In genomic region chr2:218404351-218405145, GRCh38 we compare ENCODE assay signal across 11 cellular contexts. TPM values are rescaled to one million over a fixed set of nuclear protein-coding genes. Genes with fewer than 3 reads are reported as not detected.
DNase-seq lines count a peak whose midpoint lies in the region; ATAC-seq, FAIRE-seq and TF ChIP-seq lines count a peak whose summit lies in the region.
"Had no signal": no experiment of that assay in that cellular context is flagged by ENCODE, and none has a peak within 500 bp of the region (broad histone marks: within the 10 kb centered on the region; RNA-seq: fewer than 3 reads in every experiment).

No MANE protein-coding gene starts in this region.

- H3K79me1 ChIP-seq in H1 (ENCODE audit: low read depth, low read length), result no peaks in the 10 kb centered on the region

- H3K27ac ChIP-seq in A673 (ENCODE audit: low read depth, low read length, poor library complexity, severe bottlenecking) (peak overlapping the region; percentile 79), Karpas-422 (ENCODE audit: low read length) (peak overlapping the region; percentile 30), H1 (ENCODE audit: low read depth, low read length) (no peak overlapping the region)

- H4K20me1 ChIP-seq in Karpas-422 (ENCODE audit: insufficient read depth, low read depth, low read length) (no peaks in the 10 kb centered on the region), H1 (replicated peaks in 1 of 2; ENCODE audit: control insufficient read depth in 1 of 2, insufficient read depth in 2 of 2, low read length in 2 of 2) (peaks cover 0 to 2% of the 10 kb centered on the region in 2 experiments)

- no peak overlapping the region for H3K18ac ChIP-seq in H1 (ENCODE audit: extremely low read depth, low read length)

- no peak overlapping the region for H2BK20ac ChIP-seq in H1 (ENCODE audit: low read length)

- H3K9me3 ChIP-seq in A673 (ENCODE audit: low read depth, low read length, poor library complexity, severe bottlenecking) (no peaks in the 10 kb centered on the region), Karpas-422 (ENCODE audit: low read length) (no peaks in the 10 kb centered on the region), H1 (ENCODE audit: insufficient read depth in 2 of 2, low read depth in 1 of 2, low read length in 1 of 2) (no peaks in the 10 kb centered on the region)

- H3K4ac ChIP-seq in H1 (replicated peaks; ENCODE audit: insufficient read length, low read depth, low read length), result peak overlapping the region; percentile 49

- H2BK5ac ChIP-seq in H1 (ENCODE audit: low read depth, low read length), result peak overlapping the region; percentile 93; the same call in 1 of the 2 replicates

- H3K4me3 ChIP-seq in A673 (ENCODE audit: low read depth, low read length, poor library complexity, severe bottlenecking), result no peak overlapping the region
- H3K4me3 ChIP-seq in Karpas-422 (ENCODE audit: low read length), result peak overlapping the region; percentile 67; the same call in 1 of the 2 replicates
- H3K4me3 ChIP-seq in H1 (ENCODE audit: extremely low read depth in 1 of 4, insufficient read depth in 2 of 4, low read depth in 3 of 4, low read length in 4 of 4), result no peak overlapping the region

- H4K91ac ChIP-seq in H1 (replicated peaks; ENCODE audit: insufficient read length, low read length), result no peak overlapping the region

- no peaks in the 10 kb centered on the region for H3K36me3 Mint-ChIP-seq in neural crest cell (ENCODE audit: low read depth)

- no peak overlapping the region for H2BK15ac ChIP-seq in H1 (ENCODE audit: low read length)

- no peak overlapping the region; the same call in 1 of the 2 replicates for H4K8ac ChIP-seq in H1 (ENCODE audit: extremely low read depth, insufficient read depth, low read length)

- H3K9me2 ChIP-seq in Karpas-422 (replicated peaks; ENCODE audit: insufficient read depth, low read length), result no peaks in the 10 kb centered on the region

- no peak for TF ChIP-seq POLR2A in H1 (IDR thresholded peaks at IDR 0.05; ENCODE audit: control extremely low read depth in 1 of 2, low read depth in 2 of 2, low read length in 2 of 2)
- TF ChIP-seq POLR2A in GM12891 (IDR thresholded peaks at IDR 0.05; ENCODE audit: low read depth, low read length), result no peak

- H3K79me2 ChIP-seq in Karpas-422 (ENCODE audit: low read length), result peaks cover 25% of the 10 kb centered on the region
- no peaks in the 10 kb centered on the region for H3K79me2 ChIP-seq in H1 (ENCODE audit: control insufficient read depth in 1 of 2, insufficient read depth in 2 of 2, low read length in 2 of 2)

- no peak overlapping the region for H4K5ac ChIP-seq in H1 (ENCODE audit: insufficient read length, low read depth, low read length)

- H3K4me1 ChIP-seq in A673 (ENCODE audit: insufficient read depth, low read length, poor library complexity, severe bottlenecking), result peaks cover 27% of the 10 kb centered on the region
- H3K4me1 ChIP-seq in Karpas-422 (ENCODE audit: low read length), result peaks cover 42% of the 10 kb centered on the region
- peaks cover 12 to 31% (median 24%) of the 10 kb centered on the region in 4 experiments for H3K4me1 ChIP-seq in H1 (replicated peaks in 1 of 4; ENCODE audit: control insufficient read depth in 3 of 4, insufficient read depth in 4 of 4, low read length in 3 of 4)

- no peak overlapping the region for H3K14ac ChIP-seq in H1 (ENCODE audit: insufficient read length)

- TF ChIP-seq CTCF in A673 (conservative IDR thresholded peaks at IDR 0.05; ENCODE audit: low read depth, low read length) (no peak), H1 (IDR thresholded peaks at IDR 0.05; ENCODE audit: control extremely low read depth in 1 of 3, insufficient read depth in 1 of 3, low read depth in 1 of 3, low read length in 3 of 3) (no peak), neural crest cell (conservative IDR thresholded peaks at IDR 0.05) (no peak)

- H3K4me3 Mint-ChIP-seq in neural crest cell, result peak overlapping the region; percentile 83

- peak overlapping the region; percentile 97; the same call in 1 of the 2 replicates for H2AK5ac ChIP-seq in H1 (ENCODE audit: low read depth, low read length)

- H3K27me3 ChIP-seq in A673 (replicated peaks; ENCODE audit: insufficient read depth, low read depth, low read length, poor library complexity) (no peaks in the 10 kb centered on the region), Karpas-422 (ENCODE audit: low read length) (no peaks in the 10 kb centered on the region), H1 (replicated peaks in 1 of 4; ENCODE audit: control insufficient read depth in 3 of 4, extremely low read depth in 1 of 4, insufficient read depth in 3 of 4, low read length in 3 of 4) (peaks cover 0 to under 1% (median under 1%) of the 10 kb centered on the region in 4 experiments; a peak in 2 of 7 replicates)

- DNase-seq in A673 (ENCODE audit: low spot score), result no peak
- no peak for DNase-seq in Karpas-422
- no peak for DNase-seq in H1 (ENCODE audit: low read depth in 1 of 2, low spot score in 2 of 2)
- no peak for DNase-seq in neural crest cell (ENCODE audit: low read depth, low spot score)
- DNase-seq in DMS153 treated with DMSO at 0.1 percent for 48 hours (lab: John Stamatoyannopoulos, UW; ENCODE audit: unreplicated experiment), result no peak
- DNase-seq in activated T-cell treated with anti-CD3 and anti-CD28 coated beads for 4 hours, result no peak
- no peak for DNase-seq in GM12891 (ENCODE audit: insufficient read length, low spot score)
- DNase-seq: NCI-H2029 had no signal

- peaks cover 24% of the 10 kb centered on the region for H3K4me1 Mint-ChIP-seq in neural crest cell

- peak overlapping the region; percentile 27 for H3K27ac Mint-ChIP-seq in neural crest cell (ENCODE audit: unreplicated experiment)

- H3K36me3 ChIP-seq in A673 (ENCODE audit: insufficient read depth, low read length, poor library complexity, severe bottlenecking) (peaks cover 35% of the 10 kb centered on the region), Karpas-422 (ENCODE audit: insufficient read depth, low read length) (peaks cover 12% of the 10 kb centered on the region; the same call in 1 of the 2 replicates), H1 (ENCODE audit: control insufficient read depth in 2 of 4, insufficient read depth in 4 of 4, low read length in 3 of 4) (peaks cover 0 to 11% (median 4%) of the 10 kb centered on the region in 4 experiments; a peak in 2 of 8 replicates)

- H2AFZ ChIP-seq in Karpas-422 (ENCODE audit: low read length) (no peak overlapping the region), H1 (ENCODE audit: low read length) (no peak overlapping the region)

- H3K9ac ChIP-seq in Karpas-422 (ENCODE audit: low read length) (peak overlapping the region; percentile 63), H1 (replicated peaks in 1 of 4; ENCODE audit: extremely low read depth in 1 of 4, low read depth in 3 of 4, low read length in 3 of 4) (no peak overlapping the region)

- TF ChIP-seq EP300 in H1 (IDR thresholded peaks at IDR 0.05; ENCODE audit: borderline replicate concordance in 1 of 2, low read depth in 2 of 2, low read length in 2 of 2), result no peak

- H3K9me3 Mint-ChIP-seq in neural crest cell, result no peaks in the 10 kb centered on the region

- H3K56ac ChIP-seq in H1 (replicated peaks; ENCODE audit: insufficient read length, low read depth, low read length), result no peak overlapping the region

- CTCF ChIA-PET in A673 (lab: Charles Lee), result interaction anchor here (0.7 to 0.8 kb wide), 2 partner anchors 8 to 283 kb away, joined by 3 read pairs; no protein-coding TSS in a partner anchor
- CTCF ChIA-PET in H1 (lab: Charles Lee; ENCODE audit: partially characterized antibody), result interaction anchor here (0.6 to 3.6 kb wide), 18 partner anchors 10 to 1669 kb away, joined by 3 to 13 read pairs (median 3); no protein-coding TSS in a partner anchor

- FAIRE-seq in H1 (lab: Jason Lieb, UNC), result no peak
- FAIRE-seq in GM12891 (lab: Jason Lieb, UNC), result no peak

- intact Hi-C loops in A673 (cut with micrococcal nuclease; ENCODE audit: unreplicated experiment), result loop anchor here (5.0 kb wide), 1 partner anchor 243 kb away; no protein-coding TSS in a partner anchor

- no peak overlapping the region for H3K23ac ChIP-seq in H1 (ENCODE audit: insufficient read length)

- no TSS peak for BruUV-seq in A673 (replicated peaks; lab: Mats Ljungman, UMichigan)

- H2BK120ac ChIP-seq in H1 (replicated peaks; ENCODE audit: low read depth, low read length), result no peak overlapping the region

- WGBS in H1 (ENCODE audit: extremely low coverage in 1 of 2, insufficient coverage in 1 of 2, insufficient read length in 1 of 2, insufficient replicate concordance in 2 of 2, low coverage in 1 of 2, low lambda C conversion rate in 2 of 2, missing lambda C conversion rate in 1 of 2), 2 experiments, result 90% methylated on average over 17 of the region's 18 CpGs; no CpG with 5 or more reads in 1 of the 2 experiments

- ATAC-seq in HG02763 (IDR thresholded peaks at IDR 0.05; ENCODE audit: unreplicated experiment), result no peak

- no peaks in the 10 kb centered on the region for H3K27me3 Mint-ChIP-seq in neural crest cell (ENCODE audit: low read depth)

- TF ChIP-seq RAD21 in H1 (IDR thresholded peaks at IDR 0.05 in 1 of 2, conservative IDR thresholded peaks at IDR 0.05 in 1 of 2; ENCODE audit: low read depth in 2 of 2, low read length in 2 of 2), result no peak

- H3K23me2 ChIP-seq in H1 (ENCODE audit: low read depth, low read length), result peaks cover 6% of the 10 kb centered on the region

- no peak overlapping the region for H2BK12ac ChIP-seq in H1 (ENCODE audit: low read depth, low read length)

- POLR2A ChIA-PET in A673 (lab: Charles Lee; ENCODE audit: low non-redundant PET) (no interaction called here), H1 (lab: Charles Lee; ENCODE audit: partially characterized antibody) (interaction anchor here (1.1 to 5.5 kb wide), 3 partner anchors 9 to 134 kb away, joined by 3 to 35 read pairs (median 16); partner anchors contain the start of genes AAMP and PNKD)

- peak overlapping the region; percentile 79 for H3K4me2 ChIP-seq in Karpas-422 (ENCODE audit: low read depth, low read length, poor library complexity, severe bottlenecking)
- H3K4me2 ChIP-seq in H1 (ENCODE audit: insufficient read depth in 1 of 2, low read depth in 2 of 2, low read length in 2 of 2), result peak overlapping the region; percentile 88 to 98; a peak in 1 of 4 replicates

RNA-seq across cellular contexts. Expression of gene CTDSP1, which starts 4.9 kb away (rescaled TPM):
- total RNA-seq in A673 (2021) (72.3 and 77.4 TPM in 2 replicates), neural crest cell (46.4 TPM in 2 replicates)
- 46.3 and 72.6 TPM in 2 replicates for total RNA-seq in Karpas-422 (2014; rRNA removed; shearing (Covaris generic); ENCODE audit: low replicate concordance)
- total RNA-seq in H1 (2021; fragmentation: NEBNext Ultra II Directional; extraction: Animal tissue kit (Norgen Biotek cat#: 25700)), result 20.3 and 20.9 TPM in 2 replicates
- polyA plus RNA-seq in H1 (2011; rRNA removed), result 35.2 and 51.8 TPM in 2 replicates
- polyA plus RNA-seq in H1 (2011; cell fraction: cytosol; rRNA removed), result 37.5 TPM
- polyA plus RNA-seq in H1 (2011; cell fraction: nucleus; rRNA removed), result 41.5 TPM
- 26.6 to 32.0 TPM (median 28.6 TPM) in 4 replicates for polyA plus RNA-seq in H1 (2012, experiment 1 of 2)
- 32.8 TPM for polyA plus RNA-seq in H1 (2012, experiment 2 of 2)
- 10.2 TPM for polyA plus RNA-seq in H1 (2013, experiment 1 of 2)
- polyA plus RNA-seq in H1 (2013, experiment 2 of 2), result 10.7 TPM
- polyA minus RNA-seq in H1 (2011; rRNA and poly(A)+ RNA removed), result 29.1 and 46.5 TPM in 2 replicates
- 23.2 TPM for polyA minus RNA-seq in H1 (2011; cell fraction: cytosol; rRNA and poly(A)+ RNA removed)
- 25.6 TPM for polyA minus RNA-seq in H1 (2011; cell fraction: nucleus; rRNA and poly(A)+ RNA removed)
- polyA plus RNA-seq in GM12891 (2012; ENCODE audit: low read depth, missing spikeins), result 27.9 TPM

RNA-seq across cellular contexts. Expression of gene VIL1, which starts 14.4 kb away (rescaled TPM):
- total RNA-seq in A673 (2021) (not detected in 2 replicates), neural crest cell (not detected in 2 replicates)
- total RNA-seq in Karpas-422 (2014; rRNA removed; shearing (Covaris generic); ENCODE audit: low replicate concordance), result not detected in 2 replicates
- 7.0 and 8.2 TPM in 2 replicates for total RNA-seq in H1 (2021; fragmentation: NEBNext Ultra II Directional; extraction: Animal tissue kit (Norgen Biotek cat#: 25700))
- 6.2 and 8.1 TPM in 2 replicates for polyA plus RNA-seq in H1 (2011; rRNA removed)
- polyA plus RNA-seq in H1 (2011; cell fraction: cytosol; rRNA removed), result 5.8 TPM
- polyA plus RNA-seq in H1 (2011; cell fraction: nucleus; rRNA removed), result 11.8 TPM
- 4.1 to 7.0 TPM (median 5.3 TPM) in 4 replicates for polyA plus RNA-seq in H1 (2012, experiment 1 of 2)
- 1.9 TPM for polyA plus RNA-seq in H1 (2012, experiment 2 of 2)
- polyA plus RNA-seq in H1 (2013, experiment 1 of 2), result 1.3 TPM
- 1.2 TPM for polyA plus RNA-seq in H1 (2013, experiment 2 of 2)
- polyA minus RNA-seq in H1 (2011; rRNA and poly(A)+ RNA removed), result 11.3 and 14.8 TPM in 2 replicates
- 3.5 TPM for polyA minus RNA-seq in H1 (2011; cell fraction: cytosol; rRNA and poly(A)+ RNA removed)
- 6.6 TPM for polyA minus RNA-seq in H1 (2011; cell fraction: nucleus; rRNA and poly(A)+ RNA removed)
- polyA plus RNA-seq in GM12891 (2012; ENCODE audit: low read depth, missing spikeins), result 0.28 TPM
- total RNA-seq: epithelial cell of proximal tubule had no signal

RNA-seq across cellular contexts. Expression of gene SLC11A1, which starts 22.5 kb away (rescaled TPM):
- total RNA-seq in A673 (2021) (0.09 TPM in 1 of 2 replicates, not detected in the other), neural crest cell (0.09 TPM in 1 of 2 replicates, not detected in the other)
- 1.9 TPM in 1 of 2 replicates, not detected in the other for total RNA-seq in Karpas-422 (2014; rRNA removed; shearing (Covaris generic); ENCODE audit: low replicate concordance)
- 0.21 and 0.43 TPM in 2 replicates for total RNA-seq in H1 (2021; fragmentation: NEBNext Ultra II Directional; extraction: Animal tissue kit (Norgen Biotek cat#: 25700))
- 0.13 and 0.20 TPM in 2 replicates for polyA plus RNA-seq in H1 (2011; rRNA removed)
- 0.05 TPM for polyA plus RNA-seq in H1 (2011; cell fraction: cytosol; rRNA removed)
- 0.36 TPM for polyA plus RNA-seq in H1 (2011; cell fraction: nucleus; rRNA removed)
- polyA plus RNA-seq in H1 (2012, experiment 1 of 2), result 0.07 to 0.27 TPM (median 0.08 TPM) in 3 of 4 replicates, not detected in the other
- 0.07 TPM for polyA plus RNA-seq in H1 (2012, experiment 2 of 2)
- 0.12 TPM for polyA plus RNA-seq in H1 (2013, experiment 1 of 2)
- 0.09 TPM for polyA plus RNA-seq in H1 (2013, experiment 2 of 2)
- polyA minus RNA-seq in H1 (2011; rRNA and poly(A)+ RNA removed), result 0.05 TPM in 1 of 2 replicates, not detected in the other
- not detected for polyA minus RNA-seq in H1 (2011; cell fraction: cytosol; rRNA and poly(A)+ RNA removed)
- polyA minus RNA-seq in H1 (2011; cell fraction: nucleus; rRNA and poly(A)+ RNA removed), result 1.3 TPM
- 0.09 TPM for polyA plus RNA-seq in GM12891 (2012; ENCODE audit: low read depth, missing spikeins)
- total RNA-seq: epithelial cell of proximal tubule had no signal

RNA-seq across cellular contexts. Expression of gene CATIP, which starts 47.9 kb away (rescaled TPM):
- total RNA-seq in A673 (2021) (not detected in 2 replicates), neural crest cell (0.30 TPM in 1 of 2 replicates, not detected in the other)
- not detected in 2 replicates for total RNA-seq in Karpas-422 (2014; rRNA removed; shearing (Covaris generic); ENCODE audit: low replicate concordance)
- not detected in 2 replicates for total RNA-seq in H1 (2021; fragmentation: NEBNext Ultra II Directional; extraction: Animal tissue kit (Norgen Biotek cat#: 25700))
- polyA plus RNA-seq in H1 (2011; rRNA removed), result not detected in 2 replicates
- polyA plus RNA-seq in H1 (2011; cell fraction: cytosol; rRNA removed), result 0.27 TPM
- 0.87 TPM for polyA plus RNA-seq in H1 (2011; cell fraction: nucleus; rRNA removed)
- 0.16 to 0.34 TPM in 2 of 4 replicates, not detected in the others for polyA plus RNA-seq in H1 (2012, experiment 1 of 2)
- polyA plus RNA-seq in H1 (2012, experiment 2 of 2), result not detected
- polyA plus RNA-seq in H1 (2013, experiment 1 of 2), result not detected
- polyA plus RNA-seq in H1 (2013, experiment 2 of 2), result 0.07 TPM
- polyA minus RNA-seq in H1 (2011; rRNA and poly(A)+ RNA removed), result 0.60 TPM in 1 of 2 replicates, not detected in the other
- polyA minus RNA-seq in H1 (2011; cell fraction: cytosol; rRNA and poly(A)+ RNA removed), result not detected
- not detected for polyA minus RNA-seq in H1 (2011; cell fraction: nucleus; rRNA and poly(A)+ RNA removed)
- polyA plus RNA-seq in GM12891 (2012; ENCODE audit: low read depth, missing spikeins), result not detected
- total RNA-seq: epithelial cell of proximal tubule, lower leg skin had no signal
